Comparison of ENCODE assay signal across 16 cellular contexts in genomic region chr15:57297163-57297593, GRCh38.
DNase-seq lines count a peak whose midpoint lies in the region; ATAC-seq, FAIRE-seq and TF ChIP-seq lines count a peak whose summit lies in the region.
"Had no signal": no experiment of that assay in that cellular context is flagged by ENCODE, and none has a peak within 500 bp of the region (broad histone marks: within the 10 kb centered on the region; RNA-seq: fewer than 3 reads in every experiment).

No MANE protein-coding gene starts in this region.

- ATAC-seq in CD8-positive, alpha-beta T cell, result no peak
- ATAC-seq: heart left ventricle had no signal

- H3K27ac ChIP-seq in CD8-positive, alpha-beta T cell (ENCODE audit: low read depth, low read length), result no peak overlapping the region
- H3K27ac ChIP-seq: heart left ventricle, tibial nerve had no signal

- no peak for DNase-seq in CD8-positive, alpha-beta T cell
- DNase-seq in GM12891 (ENCODE audit: insufficient read length, low spot score), result no peak
- DNase-seq in NCI-H748 treated with DMSO at 0.1 percent for 48 hours (lab: John Stamatoyannopoulos, UW), result peak; percentile 89
- peak; percentile 57 for DNase-seq in left kidney (ENCODE audit: low read depth, low spot score)
- DNase-seq in activated naive CD4-positive, alpha-beta T cell treated with Interleukin-2 at 50 U/mL for 16 hours, result no peak
- DNase-seq in glomerular visceral epithelial cell (ENCODE audit: extremely low spot score), result no peak
- no peak for DNase-seq in cerebellum (ENCODE audit: low spot score)
- DNase-seq in globus pallidus (ENCODE audit: low spot score), result no peak
- DNase-seq: activated CD8-positive, alpha-beta memory T cell treated with anti-CD3 and anti-CD28 coated beads, Interleukin-2, amount 50 U/mL, for 4 hours; activated naive CD8-positive, alpha-beta T cell treated with anti-CD3 and anti-CD28 coated beads, Interleukin-2, amount 10 ng/mL, durations not matched to agents 7 days and 5 days; heart left ventricle; kidney glomerular epithelial cell; NCI-H187 had no signal

- peaks cover 6% of the 10 kb centered on the region for H3K4me1 Mint-ChIP-seq in CD8-positive, alpha-beta T cell (ENCODE audit: low read depth)

- POLR2A ChIA-PET in CD8-positive, alpha-beta T cell (lab: Charles Lee), result no interaction called here

- intact Hi-C loops in CD8-positive, alpha-beta T cell (cut with DNase I, micrococcal nuclease), result no loop called here

- H3K4me1 ChIP-seq in CD8-positive, alpha-beta T cell (ENCODE audit: insufficient read depth, low read length), result no peaks in the 10 kb centered on the region
- H3K4me1 ChIP-seq: heart left ventricle, tibial nerve had no signal

- no peaks in the 10 kb centered on the region for H3K27me3 Mint-ChIP-seq in CD8-positive, alpha-beta T cell (ENCODE audit: low read depth)
- H3K27me3 Mint-ChIP-seq: activated naive CD8-positive, alpha-beta T cell treated with anti-CD3 and anti-CD28 coated beads, Interleukin-2, amount 10 ng/mL, durations not matched to agents 7 days and 5 days; central memory CD8-positive, alpha-beta T cell had no signal

- peak overlapping the region; percentile 18 for H3K27ac Mint-ChIP-seq in CD8-positive, alpha-beta T cell
- H3K27ac Mint-ChIP-seq: activated naive CD8-positive, alpha-beta T cell treated with anti-CD3 and anti-CD28 coated beads, Interleukin-2, amount 10 ng/mL, durations not matched to agents 7 days and 5 days had no signal

- no peak for TF ChIP-seq POLR2A in GM12891 (IDR thresholded peaks at IDR 0.05; ENCODE audit: low read depth, low read length)

- H3K36me3 ChIP-seq in CD8-positive, alpha-beta T cell (ENCODE audit: insufficient read depth, low read length), result no peaks in the 10 kb centered on the region
- H3K36me3 ChIP-seq: heart left ventricle had no signal

- FAIRE-seq in GM12891 (lab: Jason Lieb, UNC), result peak; percentile 66
- FAIRE-seq: GM12892 had no signal

- CTCF ChIA-PET in CD8-positive, alpha-beta T cell (lab: Charles Lee), result interaction anchor here (2.8 kb wide), 1 partner anchor 9 kb away, joined by 18 read pairs; no protein-coding TSS in a partner anchor

- no peaks in the 10 kb centered on the region for H3K9me3 Mint-ChIP-seq in CD8-positive, alpha-beta T cell
- H3K9me3 Mint-ChIP-seq: central memory CD8-positive, alpha-beta T cell had no signal

- H3K4me3 Mint-ChIP-seq in CD8-positive, alpha-beta T cell, result no peak overlapping the region
- H3K4me3 Mint-ChIP-seq: activated naive CD8-positive, alpha-beta T cell treated with anti-CD3 and anti-CD28 coated beads, Interleukin-2, amount 10 ng/mL, durations not matched to agents 7 days and 5 days; central memory CD8-positive, alpha-beta T cell had no signal

- peaks cover 3% of the 10 kb centered on the region for H3K36me3 Mint-ChIP-seq in CD8-positive, alpha-beta T cell

- H3K27me3 ChIP-seq in CD8-positive, alpha-beta T cell (ENCODE audit: insufficient read depth, low read length), result no peaks in the 10 kb centered on the region
- H3K27me3 ChIP-seq: heart left ventricle, tibial nerve had no signal

- H3K4me3 ChIP-seq in CD8-positive, alpha-beta T cell (ENCODE audit: low read depth, low read length), result no peak overlapping the region
- H3K4me3 ChIP-seq: heart left ventricle, tibial nerve had no signal

- H3K9me3 ChIP-seq in CD8-positive, alpha-beta T cell (ENCODE audit: low read length), result no peaks in the 10 kb centered on the region
- H3K9me3 ChIP-seq: tibial nerve had no signal

- no peak for TF ChIP-seq CTCF in CD8-positive, alpha-beta T cell (IDR thresholded peaks at IDR 0.05)

TF ChIP-seq in GM12891, 5 proteins besides CTCF, POLR2A, EP300 and RAD21:
- TF ChIP-seq POU2F2 (IDR thresholded peaks at IDR 0.05; ENCODE audit: low read depth, low read length) (no peak), PAX5 (IDR thresholded peaks at IDR 0.05; ENCODE audit: insufficient read depth, low read length, severe bottlenecking) (no peak), SPI1 (IDR thresholded peaks at IDR 0.05; ENCODE audit: low read depth, low read length) (no peak), POLR2AphosphoS5 (IDR thresholded peaks at IDR 0.05; ENCODE audit: low read depth, low read length) (no peak), TAF1 (IDR thresholded peaks at IDR 0.05; ENCODE audit: low read depth, low read length) (no peak)

Comparison
In these comparisons a context has a peak if more than half of its experiments do, and no peak if none do; other contexts are left out.
1. DNase-seq: peak in NCI-H748 treated with DMSO at 0.1 percent for 48 hours (single experiment) and left kidney (single experiment); none in CD8-positive, alpha-beta T cell (0 of 7), GM12891 (single experiment), activated naive CD4-positive, alpha-beta T cell treated with Interleukin-2 at 50 U/mL for 16 hours (single experiment), glomerular visceral epithelial cell (single experiment), cerebellum (single experiment) and globus pallidus (single experiment).